27 cellular contexts compared by ENCODE assay signal in the genomic region with DNA sequence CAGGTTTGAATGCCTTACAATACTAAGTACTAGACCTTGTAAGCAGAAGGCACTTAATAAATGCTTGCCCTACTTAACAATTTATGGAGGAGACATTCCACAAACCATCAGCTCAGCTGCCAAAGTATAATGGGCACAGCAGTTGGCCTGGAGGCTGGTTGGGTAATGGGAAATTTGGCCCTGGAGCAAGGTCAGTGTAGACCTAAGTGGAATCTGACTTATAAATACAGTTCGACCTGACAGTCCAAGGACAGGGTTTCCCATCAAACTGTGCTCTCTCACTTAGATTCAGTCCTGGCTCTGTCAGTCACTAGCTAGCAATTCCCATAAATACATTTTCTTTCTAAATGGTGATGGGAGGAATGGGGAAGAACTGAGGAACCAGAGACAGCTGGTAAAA.
A peak's percentile ranks its signal among the peaks of the same experiment; 100 is the strongest.
DNase-seq lines count a peak whose midpoint lies in the region; ATAC-seq, FAIRE-seq and TF ChIP-seq lines count a peak whose summit lies in the region.
"Had no signal": no experiment of that assay in that cellular context is flagged by ENCODE, and none has a peak within 500 bp of the region (broad histone marks: within the 10 kb centered on the region; RNA-seq: fewer than 3 reads in every experiment).

No MANE protein-coding gene starts in this region.

- no peak for FAIRE-seq in HepG2 (lab: Jason Lieb, UNC)
- FAIRE-seq: A549, GM12878, GM12892, GM18507 had no signal

- TF ChIP-seq CTCF in WTC11 (IDR thresholded peaks at IDR 0.05) (no peak), endodermal cell (conservative IDR thresholded peaks at IDR 0.05) (no peak), HepG2 (CRISPR knock-in tag; IDR thresholded peaks at IDR 0.05) (no peak), right lobe of liver (IDR thresholded peaks at IDR 0.05) (no peak)

- intact Hi-C loops in HepG2 (cut with micrococcal nuclease; ENCODE audit: unreplicated experiment): no loop called here
- intact Hi-C loops in right lobe of liver (cut with DNase I): no loop called here
- intact Hi-C loops in Right ventricle myocardium superior (cut with DNase I): no loop called here
- intact Hi-C loops in activated CD4-positive, alpha-beta T cell treated with anti-CD3 and anti-CD28 coated beads for 36 hours (cut with DNase I, micrococcal nuclease): no loop called here

- no peak for TF ChIP-seq EP300 in HepG2 (IDR thresholded peaks at IDR 0.05; ENCODE audit: low read depth in 2 of 2, low read length in 2 of 2)
- no peak for TF ChIP-seq EP300 in HepG2 (CRISPR knock-in tag; IDR thresholded peaks at IDR 0.05; ENCODE audit: borderline replicate concordance)

- H3K27me3 Mint-ChIP-seq in WTC11 (ENCODE audit: low read depth) (no peaks in the 10 kb centered on the region), endodermal cell (ENCODE audit: insufficient read depth) (no peaks in the 10 kb centered on the region)
- H3K27me3 Mint-ChIP-seq in activated CD4-positive, alpha-beta T cell treated with anti-CD3 and anti-CD28 coated beads for 36 hours: no peaks in the 10 kb centered on the region
- H3K27me3 Mint-ChIP-seq: CD4-positive, alpha-beta T cell had no signal

- TF ChIP-seq POLR2A in HepG2 (IDR thresholded peaks at IDR 0.05; ENCODE audit: insufficient read depth in 1 of 2, low read depth in 2 of 2, low read length in 2 of 2) (no peak), right lobe of liver (IDR thresholded peaks at IDR 0.05) (no peak)

- no TSS peak for BruUV-seq in HepG2 (replicated peaks; lab: Mats Ljungman, UMichigan)

- H3K36me3 ChIP-seq in endodermal cell (ENCODE audit: control insufficient read depth, insufficient read depth, low read length) (no peaks in the 10 kb centered on the region), HepG2 (replicated peaks in 1 of 2; ENCODE audit: control insufficient read depth in 1 of 2, insufficient read depth in 2 of 2, low read length in 2 of 2) (peaks cover 1 to 8% of the 10 kb centered on the region in 2 experiments; a peak in 4 of 5 replicates), right lobe of liver (peaks cover 0 to 6% (median 0%) of the 10 kb centered on the region in 4 donors)
- H3K36me3 ChIP-seq: BLaER1 treated with 17β-estradiol and CSF1 and Interleukin-3, amounts not matched to agents 10 nM and 100 nM had no signal

- ATAC-seq in WTC11 (peak; percentile 24), HepG2 (peak; percentile 86), right lobe of liver (peak; percentile 65 to 94 (median 84)), Right ventricle myocardium superior (ENCODE audit: poor library complexity) (no peak)
- ATAC-seq in activated CD4-positive, alpha-beta T cell treated with anti-CD3 and anti-CD28 coated beads for 36 hours: no peak
- ATAC-seq: A549; CD8-positive, alpha-beta T cell; GM12878 had no signal

- no peak overlapping the region for H3K27ac ChIP-seq in endodermal cell (ENCODE audit: low read depth, low read length)
- H3K27ac ChIP-seq in HepG2 (ENCODE audit: extremely low read length, insufficient read depth, low read length): no peak overlapping the region
- H3K27ac ChIP-seq in right lobe of liver: no peak overlapping the region
- H3K27ac ChIP-seq: 22Rv1; A549; BLaER1 treated with 17β-estradiol and CSF1 and Interleukin-3, amounts not matched to agents 10 nM and 100 nM; C4-2B had no signal

- H3K4me1 ChIP-seq in endodermal cell (ENCODE audit: control insufficient read depth, insufficient read depth, low read length) (no peaks in the 10 kb centered on the region), HepG2 (ENCODE audit: insufficient read depth, low read length) (peaks cover 7% of the 10 kb centered on the region), right lobe of liver (peaks cover 0 to 4% (median 3%) of the 10 kb centered on the region in 4 donors)
- H3K4me1 ChIP-seq: A549; BLaER1 treated with 17β-estradiol and CSF1 and Interleukin-3, amounts not matched to agents 10 nM and 100 nM had no signal

- H2AFZ ChIP-seq in HepG2 (ENCODE audit: low read length): no peak overlapping the region

- H3K4me3 ChIP-seq in endodermal cell (ENCODE audit: low read length): no peak overlapping the region
- H3K4me3 ChIP-seq in HepG2 (replicated peaks in 1 of 3; ENCODE audit: insufficient read depth in 1 of 3, low read depth in 2 of 3, low read length in 3 of 3): no peak overlapping the region
- no peak overlapping the region for H3K4me3 ChIP-seq in right lobe of liver
- H3K4me3 ChIP-seq: A549; BLaER1 treated with 17β-estradiol and CSF1 and Interleukin-3, amounts not matched to agents 10 nM and 100 nM; GM12878 had no signal

- no peak for TF ChIP-seq RAD21 in HepG2 (CRISPR knock-in tag; IDR thresholded peaks at IDR 0.05)

- H3K36me3 Mint-ChIP-seq in WTC11: no peaks in the 10 kb centered on the region
- no peaks in the 10 kb centered on the region for H3K36me3 Mint-ChIP-seq in endodermal cell (ENCODE audit: low read depth)
- H3K36me3 Mint-ChIP-seq in activated CD4-positive, alpha-beta T cell treated with anti-CD3 and anti-CD28 coated beads for 36 hours (ENCODE audit: low read depth): peaks cover 2% of the 10 kb centered on the region

- WGBS in endodermal cell (ENCODE audit: insufficient coverage in 1 of 2, insufficient read length in 1 of 2), 2 experiments: 81% methylated on average over 1 of the region's 1 CpG; no CpG with 5 or more reads in 1 of the 2 experiments
- WGBS in HepG2 (ENCODE audit: low lambda C conversion rate): 14% methylated on average over 1 of the region's 1 CpG
- WGBS in right lobe of liver (ENCODE audit: insufficient coverage, low coverage, low lambda C conversion rate, missing lambda C conversion rate): 30% methylated on average over 1 of the region's 1 CpG

- H3K27me3 ChIP-seq in endodermal cell (ENCODE audit: control insufficient read depth, insufficient read depth, low read length, poor library complexity, severe bottlenecking) (no peaks in the 10 kb centered on the region), HepG2 (ENCODE audit: control insufficient read depth in 1 of 2, insufficient read depth in 2 of 2, low read length in 2 of 2) (no peaks in the 10 kb centered on the region), right lobe of liver (no peaks in the 10 kb centered on the region)
- H3K27me3 ChIP-seq: BLaER1 treated with 17β-estradiol and CSF1 and Interleukin-3, amounts not matched to agents 10 nM and 100 nM had no signal

- DNase-seq in WTC11 (ENCODE audit: low spot score) (no peak), endodermal cell (peak; percentile 49), HepG2 (ENCODE audit: low spot score) (peak; percentile 11), right lobe of liver (peak in 2 of 3 donors; percentile 60 to 63), COLO668 (lab: John Stamatoyannopoulos, UW; ENCODE audit: unreplicated experiment) (no peak), Right ventricle myocardium superior (no peak)
- no peak for DNase-seq in activated CD4-positive, alpha-beta T cell treated with anti-CD3 and anti-CD28 coated beads, Interleukin-2, amount 50 U/mL, for 1 hour
- DNase-seq in activated CD4-positive, alpha-beta T cell treated with anti-CD3 and anti-CD28 coated beads for 36 hours: no peak
- DNase-seq: AML-193; CD4-positive, alpha-beta T cell; CD8-positive, alpha-beta T cell; COR-L47; DMS 273 treated with DMSO at 0.1 percent for 48 hours; DMS153; DMS53; DMS79; DND-41; EL; GDM1 had no signal

- H3K27ac Mint-ChIP-seq in WTC11 (no peak overlapping the region), endodermal cell (no peak overlapping the region)
- no peak overlapping the region for H3K27ac Mint-ChIP-seq in activated CD4-positive, alpha-beta T cell treated with anti-CD3 and anti-CD28 coated beads for 36 hours
- H3K27ac Mint-ChIP-seq: B cell; CD4-positive, alpha-beta T cell; CD8-positive, alpha-beta T cell had no signal

- H3K4me2 ChIP-seq in HepG2 (ENCODE audit: low read depth, low read length): no peak overlapping the region
- H3K4me2 ChIP-seq: A549; BLaER1 treated with 17β-estradiol and CSF1 and Interleukin-3, amounts not matched to agents 10 nM and 100 nM had no signal

- H3K9me3 Mint-ChIP-seq in WTC11 (0 out of 2 replicates have a peak, but pooled peaks cover 3% of the 10 kb centered on the region), endodermal cell (no peaks in the 10 kb centered on the region)
- H3K9me3 Mint-ChIP-seq in activated CD4-positive, alpha-beta T cell treated with anti-CD3 and anti-CD28 coated beads for 36 hours (ENCODE audit: low read depth): no peaks in the 10 kb centered on the region
- H3K9me3 Mint-ChIP-seq: CD4-positive, alpha-beta T cell; CD8-positive, alpha-beta T cell had no signal

- H3K9ac ChIP-seq in endodermal cell (ENCODE audit: extremely low read depth, low read length, poor library complexity, severe bottlenecking) (no peak overlapping the region), HepG2 (ENCODE audit: insufficient read depth, low read depth, low read length) (no peak overlapping the region)
- H3K9ac ChIP-seq: BLaER1 treated with 17β-estradiol and CSF1 and Interleukin-3, amounts not matched to agents 10 nM and 100 nM had no signal

- H3K4me3 Mint-ChIP-seq in WTC11: no peak overlapping the region
- no peak overlapping the region for H3K4me3 Mint-ChIP-seq in endodermal cell
- H3K4me3 Mint-ChIP-seq in activated CD4-positive, alpha-beta T cell treated with anti-CD3 and anti-CD28 coated beads for 36 hours: no peak overlapping the region
- H3K4me3 Mint-ChIP-seq: B cell; CD4-positive, alpha-beta T cell; CD8-positive, alpha-beta T cell had no signal

- no peaks in the 10 kb centered on the region for H4K20me1 ChIP-seq in HepG2 (ENCODE audit: insufficient read depth, low read length)
- H4K20me1 ChIP-seq: BLaER1 treated with 17β-estradiol and CSF1 and Interleukin-3, amounts not matched to agents 10 nM and 100 nM had no signal

- POLR2A ChIA-PET in WTC11 (lab: Charles Lee) (no interaction called here), HepG2 (lab: Yijun Ruan, JAX) (no interaction called here)
- POLR2A ChIA-PET in activated CD4-positive, alpha-beta T cell treated with anti-CD3 and anti-CD28 coated beads for 36 hours (lab: Charles Lee): no interaction called here

- CTCF ChIA-PET in WTC11 (lab: Charles Lee) (no interaction called here), HepG2 (lab: Yijun Ruan, JAX; ENCODE audit: low intra/inter-chr PET ratio, low total read pairs) (no interaction called here)
- CTCF ChIA-PET in activated CD4-positive, alpha-beta T cell treated with anti-CD3 and anti-CD28 coated beads for 36 hours (lab: Charles Lee): no interaction called here

- in situ Hi-C loops in HepG2 (cut with HindIII; ENCODE audit: extremely low pct_ligation_motif_present, low pct_unique_long_range_greater_than_20kb): no loop called here

- no peaks in the 10 kb centered on the region for H3K4me1 Mint-ChIP-seq in WTC11
- H3K4me1 Mint-ChIP-seq in endodermal cell: no peaks in the 10 kb centered on the region
- no peaks in the 10 kb centered on the region for H3K4me1 Mint-ChIP-seq in activated CD4-positive, alpha-beta T cell treated with anti-CD3 and anti-CD28 coated beads for 36 hours
- H3K4me1 Mint-ChIP-seq: B cell had no signal

- no peaks in the 10 kb centered on the region for H3K9me3 ChIP-seq in endodermal cell (ENCODE audit: control insufficient read depth, low read length)
- no peaks in the 10 kb centered on the region for H3K9me3 ChIP-seq in HepG2 (ENCODE audit: low read length)
- no peaks in the 10 kb centered on the region for H3K9me3 ChIP-seq in right lobe of liver
- H3K9me3 ChIP-seq: A549; BLaER1 treated with 17β-estradiol and CSF1 and Interleukin-3, amounts not matched to agents 10 nM and 100 nM had no signal

- H3K79me2 ChIP-seq in HepG2 (ENCODE audit: insufficient read depth, low read length): no peaks in the 10 kb centered on the region

TF ChIP-seq in HepG2, 621 proteins besides CTCF, POLR2A, EP300 and RAD21 (continues in another document):
- TF ChIP-seq MYNN (CRISPR knock-in tag; IDR thresholded peaks at IDR 0.05; ENCODE audit: low read depth): no peak

Comparison
In these comparisons a context has a peak if more than half of its experiments do, and no peak if none do; other contexts are left out.
1. ATAC-seq: peak in WTC11 (single experiment), HepG2 (single experiment) and right lobe of liver (4 of 4); none in Right ventricle myocardium superior (single experiment) and activated CD4-positive, alpha-beta T cell treated with anti-CD3 and anti-CD28 coated beads for 36 hours (single experiment).
2. DNase-seq: peak in endodermal cell (single experiment), HepG2 (single experiment) and right lobe of liver (2 of 3); none in WTC11 (single experiment), COLO668 (single experiment), activated CD4-positive, alpha-beta T cell treated with anti-CD3 and anti-CD28 coated beads, Interleukin-2, amount 50 U/mL, for 1 hour (single experiment), Right ventricle myocardium superior (single experiment) and activated CD4-positive, alpha-beta T cell treated with anti-CD3 and anti-CD28 coated beads for 36 hours (single experiment).